Comparison of ENCODE assay signal across 8 cellular contexts in genomic region chr10:73246783-73247508, GRCh38. TPM values are rescaled to one million over a fixed set of nuclear protein-coding genes. Genes with fewer than 3 reads are reported as not detected.
A peak's percentile ranks its signal among the peaks of the same experiment; 100 is the strongest.
DNase-seq lines count a peak whose midpoint lies in the region; ATAC-seq, FAIRE-seq and TF ChIP-seq lines count a peak whose summit lies in the region.

DNAJC9 (minus strand) TSS chr10:73247255; CDS start chr10:73247189, 66 bp downstream.

- TF ChIP-seq CTCF in GM13976 (IDR thresholded peaks at IDR 0.05; ENCODE audit: borderline replicate concordance, control extremely low read depth, extremely low read depth, insufficient read depth, missing control alignments) (no peak), psoas muscle (IDR thresholded peaks at IDR 0.05) (no peak)

- peak; percentile 80 for ATAC-seq in HG02870 (IDR thresholded peaks at IDR 0.05; ENCODE audit: unreplicated experiment)
- ATAC-seq in left ventricle myocardium superior = peak; percentile 95
- ATAC-seq in psoas muscle = peak; percentile 97 to 98 (median 98)

- FAIRE-seq in urothelium cell line (lab: Jason Lieb, UNC) = peak; percentile 5

- no peaks in the 10 kb centered on the region for H3K27me3 ChIP-seq in psoas muscle (ENCODE audit: insufficient read depth in 3 of 3, low read length in 2 of 3)

- peak within 1 kb of the TSS; percentile 82 for H3K4me3 ChIP-seq in psoas muscle

- intact Hi-C loops in T-helper 1 cell treated with Interleukin-12 subunit alpha and Interleukin-12 subunit beta and Interleukin-4 antibody, amounts not matched to agents 30 ng/mL and 1 ng/mL, for 36 hours (cut with micrococcal nuclease) = loop anchor here (1.0 to 10.0 kb wide), 11 partner anchors 79 to 1988 kb away; partner anchors contain the start of genes ANAPC16, ASCC1, CFAP70 and COMTD1
- intact Hi-C loops in left ventricle myocardium superior (cut with micrococcal nuclease) = no loop called here
- intact Hi-C loops in psoas muscle (cut with DNase I) = loop anchor here in 1 of 2 donors (5.0 kb wide), 1 partner anchor 250 kb away; the partner anchor contains the start of gene PPP3CB

- H3K36me3 ChIP-seq in psoas muscle (ENCODE audit: insufficient read depth in 1 of 2, low read depth in 1 of 2) = peaks cover 8 to 68% of the 10 kb centered on the region in 2 donors

- peak within 1 kb of the TSS; percentile 85 for H3K27ac ChIP-seq in psoas muscle

- WGBS in psoas muscle, 3 donors = 0% methylated on average over 72 to 73 of the region's 73 CpGs

- DNase-seq in GM13976 (ENCODE audit: low spot score) (peak; percentile 94), NCI-H146 (lab: John Stamatoyannopoulos, UW) (peak; percentile 95), amniotic stem cell (lab: John Stamatoyannopoulos, UW) (peak; percentile 76), left ventricle myocardium superior (peak; percentile 99), psoas muscle (peak; percentile 98), urothelium cell line (ENCODE audit: low spot score) (peak; percentile 97)

- peaks cover 34% of the 10 kb centered on the region for H3K4me1 ChIP-seq in psoas muscle

- in situ Hi-C loops in GM13976 (cut with MboI; ENCODE audit: low sequenced_read_pairs, unreplicated experiment) = no loop called here

- H3K9me3 ChIP-seq in psoas muscle = no peaks in the 10 kb centered on the region

RNA-seq across cellular contexts. Expression of gene DNAJC9, which starts in this region (rescaled TPM):
- total RNA-seq in T-helper 1 cell treated with Interleukin-12 subunit alpha and Interleukin-12 subunit beta and Interleukin-4 antibody, amounts not matched to agents 30 ng/mL and 1 ng/mL, for 36 hours = 47.2 and 47.6 TPM in 2 replicates
- 9.6 TPM for total RNA-seq in left ventricle myocardium superior
- total RNA-seq in psoas muscle = 10 to 100 TPM in 1 of 4 donors, 1 to 10 TPM in 3; 6.6 to 11.2 (median 8.6) TPM
- 10 to 100 TPM in 2 of 3 donors, 1 to 10 TPM in 1; 6.3 to 16.6 (median 10.3) TPM for polyA plus RNA-seq in psoas muscle

Comparison
In these comparisons a context has a peak if more than half of its experiments do, and no peak if none do; other contexts are left out.
1. Peak in every context shown above with its lines: DNase-seq, ATAC-seq, H3K4me3 ChIP-seq and H3K27ac ChIP-seq.